ENCODE assay signal across 24 cellular contexts in genomic region chr4:77181737-77182136, GRCh38.
"Had no signal": no experiment of that assay in that cellular context is flagged by ENCODE, and none has a peak within 500 bp of the region (broad histone marks: within the 10 kb centered on the region; RNA-seq: fewer than 3 reads in every experiment).

No MANE protein-coding gene starts in this region.

- DNase-seq: kidney glomerular epithelial cell; left cardiac atrium; left lung; lower lobe of right lung; mammary epithelial cell; mesenchymal stem cell; naive thymus-derived CD8-positive, alpha-beta T cell; ovary; right lobe of liver; stimulated activated CD4-positive, alpha-beta T cell treated with anti-CD3 and anti-CD28 coated beads, Interleukin-1b, Interleukin-23, amount 100 ng/mL, for 48 hours; stimulated activated CD4-positive, alpha-beta T cell treated with anti-CD3 and anti-CD28 coated beads, Interleukin-2, amount 100 ng/mL, for 48 hours; stimulated activated CD4-positive, alpha-beta T cell treated with anti-CD3 and anti-CD28 coated beads, Interleukin-4, amount 100 ng/mL, for 4 hours; stimulated activated CD8-positive, alpha-beta memory T cell treated with anti-CD3 and anti-CD28 coated beads, Interleukin-4, amount 100 ng/mL, for 48 hours; stimulated activated naive CD4-positive, alpha-beta T cell treated with Interleukin-2 at 50 U/mL for 16 hours; stimulated activated naive CD8-positive, alpha-beta T cell treated with anti-CD3 and anti-CD28 coated beads, Interleukin-15, amount 100 ng/mL, for 72 hours; substantia nigra; uterus had no signal

- H3K9me3 Mint-ChIP-seq: naive thymus-derived CD8-positive, alpha-beta T cell; nephron; stimulated activated memory B cell treated with anti-CD40 and anti-IgM and Interleukin-4, amounts not matched to agents 10 μg/mL and 1 μg/mL and 100 μg/mL, for 72 hours; stimulated activated naive CD8-positive, alpha-beta T cell treated with anti-CD3 and anti-CD28 coated beads, Interleukin-15, amount 100 ng/mL, for 72 hours; type B pancreatic cell had no signal

- H3K27me3 Mint-ChIP-seq: stimulated activated memory B cell treated with anti-CD40 and anti-IgM and Interleukin-4, amounts not matched to agents 10 μg/mL and 1 μg/mL and 100 μg/mL, for 72 hours had no signal

- H3K27me3 ChIP-seq: left lung, ovary, right atrium auricular region, right lobe of liver, tibial nerve, uterus had no signal

- H3K4me2 ChIP-seq: smooth muscle cell had no signal

- H3K27ac Mint-ChIP-seq: naive thymus-derived CD8-positive, alpha-beta T cell; nephron; progenitor cell of endocrine pancreas; stimulated activated memory B cell treated with anti-CD40 and anti-IgM and Interleukin-4, amounts not matched to agents 10 μg/mL and 1 μg/mL and 100 μg/mL, for 72 hours; stimulated activated naive CD8-positive, alpha-beta T cell treated with anti-CD3 and anti-CD28 coated beads, Interleukin-15, amount 100 ng/mL, for 72 hours; type B pancreatic cell had no signal

- H3K4me1 ChIP-seq: left lung, lower lobe of right lung, right lobe of liver, tibial nerve, uterus had no signal

- H3K4me3 Mint-ChIP-seq: naive thymus-derived CD8-positive, alpha-beta T cell; nephron; stimulated activated memory B cell treated with anti-CD40 and anti-IgM and Interleukin-4, amounts not matched to agents 10 μg/mL and 1 μg/mL and 100 μg/mL, for 72 hours; stimulated activated naive CD8-positive, alpha-beta T cell treated with anti-CD3 and anti-CD28 coated beads, Interleukin-15, amount 100 ng/mL, for 72 hours; type B pancreatic cell had no signal

- H3K27ac ChIP-seq: left lung, lower lobe of right lung, ovary, right atrium auricular region, right lobe of liver, tibial nerve, uterus had no signal

- H3K9me3 ChIP-seq: left lung, lower lobe of right lung, ovary, right atrium auricular region, right lobe of liver, tibial nerve, uterus had no signal

- H3K36me3 ChIP-seq: left lung, lower lobe of right lung, ovary, right atrium auricular region, right lobe of liver, tibial nerve, uterus had no signal

- ATAC-seq: left cardiac atrium; left lung; lower lobe of right lung; naive thymus-derived CD8-positive, alpha-beta T cell; right lobe of liver; stimulated activated memory B cell treated with anti-CD40 and anti-IgM and Interleukin-4, amounts not matched to agents 10 μg/mL and 1 μg/mL and 100 μg/mL, for 72 hours; stimulated activated naive CD8-positive, alpha-beta T cell treated with anti-CD3 and anti-CD28 coated beads, Interleukin-15, amount 100 ng/mL, for 72 hours had no signal

- H3K4me3 ChIP-seq: left lung, lower lobe of right lung, ovary, right atrium auricular region, right lobe of liver, smooth muscle cell, tibial nerve, uterus had no signal

- H3K4me1 Mint-ChIP-seq: naive thymus-derived CD8-positive, alpha-beta T cell; stimulated activated naive CD8-positive, alpha-beta T cell treated with anti-CD3 and anti-CD28 coated beads, Interleukin-15, amount 100 ng/mL, for 72 hours had no signal

- H3K36me3 Mint-ChIP-seq: naive thymus-derived CD8-positive, alpha-beta T cell; stimulated activated memory B cell treated with anti-CD40 and anti-IgM and Interleukin-4, amounts not matched to agents 10 μg/mL and 1 μg/mL and 100 μg/mL, for 72 hours; type B pancreatic cell had no signal
